Comparison of ENCODE assay signal across 9 cellular contexts in the genomic region with DNA sequence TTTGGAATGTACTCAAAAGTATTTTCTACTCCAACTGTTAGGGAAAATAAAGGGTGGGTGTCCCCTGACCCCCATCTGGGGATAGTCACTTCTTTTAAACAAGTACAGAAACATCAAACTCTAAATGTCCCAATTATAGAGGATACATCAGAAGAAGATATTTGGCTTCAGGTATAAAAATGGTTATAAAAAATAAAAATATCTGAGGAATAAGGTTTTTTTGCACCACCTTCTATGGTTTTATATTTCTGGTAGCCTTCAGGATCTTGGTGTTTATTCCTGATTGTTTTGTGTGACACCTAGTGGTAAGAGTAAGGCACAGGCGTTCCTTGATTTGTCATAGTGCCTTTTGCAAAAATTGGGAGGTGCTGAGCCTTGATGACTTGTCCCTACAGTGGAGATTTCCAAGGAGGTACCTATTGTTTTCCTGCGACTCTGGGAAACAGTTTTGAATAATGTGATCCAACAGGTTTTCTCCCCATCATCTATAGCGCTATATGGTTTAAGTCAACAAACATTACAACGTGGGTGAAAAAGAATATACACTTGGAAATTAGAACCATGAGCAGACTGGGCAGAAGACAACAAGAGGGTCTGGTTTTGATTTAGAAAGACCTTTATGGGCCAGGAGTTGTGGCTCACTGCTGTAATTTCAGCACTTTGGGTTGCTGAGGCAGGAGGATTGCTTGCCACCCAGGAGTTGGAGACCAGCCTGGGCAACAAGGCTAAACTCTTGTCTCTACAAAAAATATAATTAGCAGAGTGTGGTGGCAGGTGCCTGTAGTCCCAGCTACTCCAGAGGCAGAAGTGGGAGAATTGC. TPM values are rescaled to one million over a fixed set of nuclear protein-coding genes. Genes with fewer than 3 reads are reported as not detected.
DNase-seq lines count a peak whose midpoint lies in the region; ATAC-seq, FAIRE-seq and TF ChIP-seq lines count a peak whose summit lies in the region.
"Had no signal": no experiment of that assay in that cellular context is flagged by ENCODE, and none has a peak within 500 bp of the region (broad histone marks: within the 10 kb centered on the region; RNA-seq: fewer than 3 reads in every experiment).

No MANE protein-coding gene starts in this region.

- H4K20me1 ChIP-seq in GM23338 (replicated peaks; ENCODE audit: insufficient read depth) (no peaks in the 10 kb centered on the region), astrocyte (ENCODE audit: insufficient read depth, low read length) (peaks cover 17% of the 10 kb centered on the region)

- peaks cover 21% of the 10 kb centered on the region for H3K4me1 ChIP-seq in GM23338 (ENCODE audit: insufficient read depth)
- peaks cover 22% of the 10 kb centered on the region for H3K4me1 ChIP-seq in astrocyte (ENCODE audit: insufficient read depth, low read length)
- H3K4me1 ChIP-seq in kidney (ENCODE audit: control insufficient read depth in 1 of 2, insufficient read depth in 1 of 2, low read depth in 1 of 2, low read length in 2 of 2) = peaks cover 13 to 18% of the 10 kb centered on the region in 2 donors
- H3K4me1 ChIP-seq in tibial artery = peaks cover 0 to 22% (median 11%) of the 10 kb centered on the region in 4 donors

- H3F3A ChIP-seq in GM23338 (replicated peaks; ENCODE audit: low read depth) = peaks cover 8% of the 10 kb centered on the region; the same call in 1 of the 2 replicates

- intact Hi-C loops in CD4-positive, alpha-beta T cell (cut with DNase I, micrococcal nuclease) = loop anchor here (1.0 to 10.0 kb wide), 3 partner anchors 145 to 532 kb away; a partner anchor contains a TSS
- intact Hi-C loops in kidney (cut with DNase I) (no loop called here), tibial artery (cut with DNase I; ENCODE audit: low total_unique reads) (loop anchor here (5.0 kb wide), 2 partner anchors 195 to 285 kb away; a partner anchor contains a TSS)

- peak overlapping the region; percentile 17 for H3K4me3 Mint-ChIP-seq in CD4-positive, alpha-beta T cell
- H3K4me3 Mint-ChIP-seq in GM23338 = no peak overlapping the region
- H3K4me3 Mint-ChIP-seq in astrocyte (ENCODE audit: unreplicated experiment) = no peak overlapping the region

- TF ChIP-seq CTCF in CD4-positive, alpha-beta T cell (IDR thresholded peaks at IDR 0.05) = peak; percentile 72
- TF ChIP-seq CTCF in GM23338 (conservative IDR thresholded peaks at IDR 0.05; ENCODE audit: low read depth in 2 of 2) = peak; percentile 80 to 81
- TF ChIP-seq CTCF in astrocyte (IDR thresholded peaks at IDR 0.05; ENCODE audit: insufficient read depth, low read depth, low read length) = peak; percentile 89
- TF ChIP-seq CTCF in kidney (IDR thresholded peaks at IDR 0.05; ENCODE audit: borderline replicate concordance, extremely low read depth, insufficient read depth) = peak; percentile 85
- TF ChIP-seq CTCF in tibial artery (IDR thresholded peaks at IDR 0.05) = peak; percentile 81 to 83

- H3K4me1 Mint-ChIP-seq in CD4-positive, alpha-beta T cell (ENCODE audit: low read depth) = peaks cover 45% of the 10 kb centered on the region
- H3K4me1 Mint-ChIP-seq in GM23338 (peaks cover 35% of the 10 kb centered on the region), astrocyte (ENCODE audit: low read depth, unreplicated experiment) (peaks cover 20% of the 10 kb centered on the region)

- H3K36me3 ChIP-seq in GM23338 (ENCODE audit: insufficient read depth) (peaks cover 11% of the 10 kb centered on the region; the same call in 1 of the 2 replicates), astrocyte (ENCODE audit: insufficient read depth, low read length) (peaks cover 16% of the 10 kb centered on the region), kidney (ENCODE audit: control insufficient read depth in 1 of 2, insufficient read depth in 2 of 2, low read length in 2 of 2) (peaks cover 15 to 16% of the 10 kb centered on the region in 2 donors), tibial artery (peaks cover 16 to 20% (median 16%) of the 10 kb centered on the region in 3 donors)

- CTCF ChIA-PET in CD4-positive, alpha-beta T cell (lab: Charles Lee) = no interaction called here

- no peaks in the 10 kb centered on the region for H3K9me2 ChIP-seq in GM23338 (ENCODE audit: insufficient read depth)

- H3K36me3 Mint-ChIP-seq in CD4-positive, alpha-beta T cell (ENCODE audit: low read depth) = peaks cover 28% of the 10 kb centered on the region
- H3K36me3 Mint-ChIP-seq in GM23338 (ENCODE audit: low read depth) (peaks cover 17% of the 10 kb centered on the region), astrocyte (ENCODE audit: low read depth, unreplicated experiment) (peaks cover under 1% of the 10 kb centered on the region)

- peak overlapping the region; percentile 100 for H3K27ac Mint-ChIP-seq in CD4-positive, alpha-beta T cell
- H3K27ac Mint-ChIP-seq in GM23338 = no peak overlapping the region
- no peak overlapping the region for H3K27ac Mint-ChIP-seq in astrocyte (ENCODE audit: unreplicated experiment)

- H3K9ac ChIP-seq in astrocyte (ENCODE audit: low read length) = no peak overlapping the region
- peak overlapping the region in 1 of 2 donors; percentile 5 for H3K9ac ChIP-seq in kidney (ENCODE audit: low read length in 2 of 2)

- no peak for FAIRE-seq in astrocyte (lab: Jason Lieb, UNC)
- peak; percentile 70 for FAIRE-seq in kidney (lab: Jason Lieb, UNC)

- H3K9me3 Mint-ChIP-seq in CD4-positive, alpha-beta T cell = no peaks in the 10 kb centered on the region
- H3K9me3 Mint-ChIP-seq in GM23338 = no peaks in the 10 kb centered on the region
- H3K9me3 Mint-ChIP-seq in astrocyte (ENCODE audit: unreplicated experiment) = no peaks in the 10 kb centered on the region
- H3K9me3 Mint-ChIP-seq: T-cell had no signal

- H3K4me3 ChIP-seq in GM23338 = no peak overlapping the region
- no peak overlapping the region for H3K4me3 ChIP-seq in astrocyte (ENCODE audit: insufficient read depth, low read depth, low read length)
- no peak overlapping the region for H3K4me3 ChIP-seq in kidney (ENCODE audit: low read length in 2 of 2)
- H3K4me3 ChIP-seq in tibial artery = no peak overlapping the region

- no peaks in the 10 kb centered on the region for H3K27me3 Mint-ChIP-seq in CD4-positive, alpha-beta T cell
- H3K27me3 Mint-ChIP-seq in GM23338 (ENCODE audit: insufficient read depth, low read depth, poor library complexity) = peaks cover 13% of the 10 kb centered on the region
- no peaks in the 10 kb centered on the region for H3K27me3 Mint-ChIP-seq in astrocyte (ENCODE audit: low read depth, unreplicated experiment)
- H3K27me3 Mint-ChIP-seq: T-cell had no signal

- H3K79me2 ChIP-seq in GM23338 (replicated peaks; ENCODE audit: insufficient read depth) (peaks cover 12% of the 10 kb centered on the region), astrocyte (ENCODE audit: insufficient read depth, low read length) (peaks cover 17% of the 10 kb centered on the region)

- no peak for DNase-seq in CD4-positive, alpha-beta T cell
- DNase-seq in GM23338 (ENCODE audit: low spot score) = peak; percentile 84
- DNase-seq in NCI-H460 (ENCODE audit: extremely low read depth, low read depth) = peak; percentile 73
- DNase-seq in astrocyte (ENCODE audit: low read depth) = peak; percentile 38
- DNase-seq in kidney = no peak
- no peak for DNase-seq in tibial artery
- DNase-seq in ecto neural progenitor cell (ENCODE audit: low spot score) = no peak

- POLR2A ChIA-PET in CD4-positive, alpha-beta T cell (lab: Charles Lee) = interaction anchor here (3.8 to 7.6 kb wide), 3 partner anchors 39 to 114 kb away, joined by 35 to 173 read pairs (median 48); a partner anchor contains a TSS

- H3K4me2 ChIP-seq in GM23338 = no peak overlapping the region
- no peak overlapping the region for H3K4me2 ChIP-seq in astrocyte (ENCODE audit: low read length)

- H3K27ac ChIP-seq in CD4-positive, alpha-beta T cell (ENCODE audit: low read depth, low read length) = no peak overlapping the region
- no peak overlapping the region for H3K27ac ChIP-seq in GM23338 (ENCODE audit: low read depth)
- no peak overlapping the region for H3K27ac ChIP-seq in astrocyte (ENCODE audit: low read depth, low read length)
- no peak overlapping the region for H3K27ac ChIP-seq in kidney (ENCODE audit: low read depth in 2 of 2, low read length in 2 of 2)
- peak overlapping the region; percentile 96 to 98 for H3K27ac ChIP-seq in tibial artery

- ATAC-seq in CD4-positive, alpha-beta T cell (ENCODE audit: poor library complexity) = no peak
- ATAC-seq in GM23338 = peak; percentile 2; the same call in 1 of the 3 replicates
- no peak for ATAC-seq in HG03342 (IDR thresholded peaks at IDR 0.05; ENCODE audit: unreplicated experiment)
- ATAC-seq: T-cell had no signal

- no peaks in the 10 kb centered on the region for H3K9me3 ChIP-seq in CD4-positive, alpha-beta T cell (ENCODE audit: control insufficient read depth, low read length)
- no peaks in the 10 kb centered on the region for H3K9me3 ChIP-seq in astrocyte (ENCODE audit: insufficient read depth, low read depth, low read length)
- no peaks in the 10 kb centered on the region for H3K9me3 ChIP-seq in kidney (ENCODE audit: control insufficient read depth in 1 of 2, low read length in 2 of 2)
- no peaks in the 10 kb centered on the region for H3K9me3 ChIP-seq in tibial artery

- no peak overlapping the region for H2AFZ ChIP-seq in GM23338
- H2AFZ ChIP-seq in astrocyte (ENCODE audit: low read depth, low read length) = no peak overlapping the region

- H3K27me3 ChIP-seq in CD4-positive, alpha-beta T cell (ENCODE audit: control insufficient read depth, insufficient read depth, low read length) = no peaks in the 10 kb centered on the region
- H3K27me3 ChIP-seq in GM23338 (ENCODE audit: insufficient read depth) (no peaks in the 10 kb centered on the region), astrocyte (ENCODE audit: insufficient read depth, low read length) (no peaks in the 10 kb centered on the region), tibial artery (no peaks in the 10 kb centered on the region)

TF ChIP-seq in GM23338, 12 proteins besides CTCF, POLR2A, EP300 and RAD21 (continues in another document):
- no peak for TF ChIP-seq ZNF114 (CRISPR knock-in tag; IDR thresholded peaks at IDR 0.05)

RNA-seq across cellular contexts. Expression of a gene that starts 2.5 kb away (rescaled TPM):
- 1,000 to 10,000 TPM in 1 of 2 experiments, 100 to 1,000 TPM in 1; 977 to 1,030 TPM for total RNA-seq in CD4-positive, alpha-beta T cell
- total RNA-seq in GM23338 (2014; rRNA removed; shearing (Covaris generic)) = 25.7 and 41.3 TPM in 2 replicates
- polyA plus RNA-seq in GM23338 (2016; fragmentation: Nextera tagmentation; extraction: Ambion mirVana) (33.4 and 33.7 TPM in 2 replicates), kidney (ENCODE audit: insufficient read depth, low read depth, low replicate concordance) (131 TPM)
- 63.3 and 66.4 TPM in 2 replicates for total RNA-seq in NCI-H460 (2014; rRNA removed; shearing (Covaris generic))
- polyA plus RNA-seq in NCI-H460 (2014; cell fraction: nucleus; rRNA removed) = 230 and 273 TPM in 2 replicates
- total RNA-seq in astrocyte (35.5 and 38.1 TPM in 2 replicates), kidney (171 TPM)

Comparison
In these comparisons a context has a peak if more than half of its experiments do, and no peak if none do; other contexts are left out.
1. DNase-seq: peak in GM23338 (single experiment), NCI-H460 (single experiment) and astrocyte (single experiment); none in CD4-positive, alpha-beta T cell (0 of 10), kidney (single experiment), tibial artery (0 of 2) and ecto neural progenitor cell (single experiment).
2. H3K27ac ChIP-seq: peak in tibial artery (2 of 2); none in CD4-positive, alpha-beta T cell (single experiment), GM23338 (single experiment), astrocyte (single experiment) and kidney (0 of 2).
3. Peak in every context shown above with its lines, with median percentiles within 50 percentile points of each other: CTCF ChIP-seq.